ENCODE assay signal across 26 cellular contexts in the genomic region with DNA sequence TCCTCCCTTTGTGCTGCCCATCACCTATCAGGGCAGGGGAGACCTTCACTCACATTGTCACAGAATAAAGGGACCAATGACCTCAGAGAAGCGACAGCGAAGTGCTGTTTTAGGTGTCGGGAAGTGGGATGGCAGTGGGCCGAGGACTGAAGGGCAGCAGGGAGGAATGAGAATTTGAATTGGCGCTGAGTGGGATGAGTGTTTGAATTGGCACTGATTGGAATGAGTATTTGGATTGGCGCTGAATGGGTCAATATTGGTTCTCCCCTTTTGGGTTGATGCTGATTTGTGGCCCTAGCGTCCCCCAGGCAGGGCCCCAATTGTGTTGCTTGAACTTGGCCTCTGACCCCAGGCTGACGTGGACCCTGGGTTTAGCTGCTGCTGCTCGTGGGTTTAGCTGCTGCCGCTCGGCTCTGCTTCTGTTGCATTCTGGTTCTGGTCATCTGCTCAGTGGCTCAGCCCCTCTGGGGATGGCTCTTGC. TPM values are rescaled to one million over a fixed set of nuclear protein-coding genes. Genes with fewer than 3 reads are reported as not detected.
A peak's percentile ranks its signal among the peaks of the same experiment; 100 is the strongest.
DNase-seq lines count a peak whose midpoint lies in the region; ATAC-seq and TF ChIP-seq lines count a peak whose summit lies in the region.
"Had no signal": no experiment of that assay in that cellular context is flagged by ENCODE, and none has a peak within 500 bp of the region (broad histone marks: within the 10 kb centered on the region; RNA-seq: fewer than 3 reads in every experiment).

No MANE protein-coding gene starts in this region.

- WGBS in upper lobe of left lung, 2 donors = 68 to 89% methylated on average over 11 of the region's 11 CpGs

- H3K4me3 ChIP-seq in mucosa of rectum (ENCODE audit: low read length in 2 of 2) (no peak overlapping the region), upper lobe of left lung (no peak overlapping the region)
- H3K4me3 ChIP-seq: adrenal gland, breast epithelium, colonic mucosa, esophagus squamous epithelium, GM12878, hepatocyte, left ventricle myocardium inferior, psoas muscle, uterus had no signal

- no peak for TF ChIP-seq POLR2A in upper lobe of left lung (IDR thresholded peaks at IDR 0.05)

- H3K27ac Mint-ChIP-seq in activated B cell treated with CpG ODN at 0.5 μM for 24 hours = peak overlapping the region; percentile 32
- no peak overlapping the region for H3K27ac Mint-ChIP-seq in activated CD8-positive, alpha-beta T cell treated with anti-CD3 and anti-CD28 coated beads, Interleukin-2, amount 10 ng/mL, durations not matched to agents 7 days and 5 days
- H3K27ac Mint-ChIP-seq: T-helper 2 cell treated with Interferon-gamma antibody and Interleukin-4, amounts not matched to agents 5 μg/mL and 100 μg/mL, for 36 hours had no signal

- peak in 1 of 4 donors; percentile 55 for TF ChIP-seq EP300 in upper lobe of left lung (IDR thresholded peaks at IDR 0.05)

- peaks cover 59% of the 10 kb centered on the region for H3K4me1 Mint-ChIP-seq in activated B cell treated with CpG ODN at 0.5 μM for 24 hours
- peaks cover 33% of the 10 kb centered on the region for H3K4me1 Mint-ChIP-seq in activated CD8-positive, alpha-beta T cell treated with anti-CD3 and anti-CD28 coated beads, Interleukin-2, amount 10 ng/mL, durations not matched to agents 7 days and 5 days (ENCODE audit: low read depth)

- H3K27ac ChIP-seq in mucosa of rectum (ENCODE audit: low read depth in 2 of 2, low read length in 2 of 2) (peak overlapping the region; percentile 85 to 86), upper lobe of left lung (peak overlapping the region; percentile 43 to 69 (median 64))
- H3K27ac ChIP-seq: adrenal gland, breast epithelium, left ventricle myocardium inferior, psoas muscle, uterus had no signal

- H3K9me3 ChIP-seq in mucosa of rectum (ENCODE audit: control insufficient read depth in 2 of 2, low read length in 2 of 2) (no peaks in the 10 kb centered on the region), upper lobe of left lung (no peaks in the 10 kb centered on the region)
- H3K9me3 ChIP-seq: adrenal gland, breast epithelium, colonic mucosa, esophagus squamous epithelium, left ventricle myocardium inferior, psoas muscle, uterus had no signal

- H3K4me3 Mint-ChIP-seq in activated B cell treated with CpG ODN at 0.5 μM for 24 hours = no peak overlapping the region
- H3K4me3 Mint-ChIP-seq in activated CD8-positive, alpha-beta T cell treated with anti-CD3 and anti-CD28 coated beads, Interleukin-2, amount 10 ng/mL, durations not matched to agents 7 days and 5 days = no peak overlapping the region
- H3K4me3 Mint-ChIP-seq: T-helper 2 cell treated with Interferon-gamma antibody and Interleukin-4, amounts not matched to agents 5 μg/mL and 100 μg/mL, for 36 hours had no signal

- H3K4me1 ChIP-seq in mucosa of rectum (ENCODE audit: control insufficient read depth in 2 of 2, insufficient read depth in 2 of 2, low read length in 2 of 2) (peaks cover 45 to 61% of the 10 kb centered on the region in 2 donors), upper lobe of left lung (peaks cover 28 to 65% (median 52%) of the 10 kb centered on the region in 4 donors)
- H3K4me1 ChIP-seq: uterus had no signal

- H3K9me3 Mint-ChIP-seq in activated B cell treated with CpG ODN at 0.5 μM for 24 hours = no peaks in the 10 kb centered on the region
- no peaks in the 10 kb centered on the region for H3K9me3 Mint-ChIP-seq in activated CD8-positive, alpha-beta T cell treated with anti-CD3 and anti-CD28 coated beads, Interleukin-2, amount 10 ng/mL, durations not matched to agents 7 days and 5 days (ENCODE audit: insufficient read depth)
- H3K9me3 Mint-ChIP-seq: T-helper 2 cell treated with Interferon-gamma antibody and Interleukin-4, amounts not matched to agents 5 μg/mL and 100 μg/mL, for 36 hours had no signal

- intact Hi-C loops in Right ventricle myocardium superior (cut with DNase I) (no loop called here), left cardiac atrium (cut with DNase I) (no loop called here), activated B cell treated with CpG ODN at 0.5 μM for 24 hours (cut with micrococcal nuclease) (no loop called here)

- TF ChIP-seq CTCF in activated B cell treated with CpG ODN at 0.5 μM for 24 hours (IDR thresholded peaks at IDR 0.05) = no peak
- no peak for TF ChIP-seq CTCF in upper lobe of left lung (IDR thresholded peaks at IDR 0.05)

- no peaks in the 10 kb centered on the region for H3K27me3 Mint-ChIP-seq in activated B cell treated with CpG ODN at 0.5 μM for 24 hours
- peaks cover 10% of the 10 kb centered on the region for H3K27me3 Mint-ChIP-seq in activated CD8-positive, alpha-beta T cell treated with anti-CD3 and anti-CD28 coated beads, Interleukin-2, amount 10 ng/mL, durations not matched to agents 7 days and 5 days (ENCODE audit: low read depth)

- DNase-seq in Right ventricle myocardium superior (peak; percentile 26), left cardiac atrium (no peak), activated B cell treated with CpG ODN at 0.5 μM for 24 hours (no peak), upper lobe of left lung (no peak), NCI-H1436 (lab: John Stamatoyannopoulos, UW) (no peak)
- DNase-seq in activated CD8-positive, alpha-beta T cell treated with anti-CD3 and anti-CD28 coated beads, Interleukin-2, amount 10 ng/mL, durations not matched to agents 7 days and 5 days = no peak
- DNase-seq: activated CD4-positive, alpha-beta T cell treated with anti-CD3 and anti-CD28 coated beads, Interleukin-2, amount 50 U/mL, for 4 hours; activated CD4-positive, CD25-positive, alpha-beta regulatory T cell; activated CD8-positive, alpha-beta memory T cell treated with anti-CD3 and anti-CD28 coated beads, Interleukin-2, amount 50 U/mL, for 48 hours; adrenal gland; esophagus squamous epithelium; left ventricle myocardium inferior; NCI-H1694 treated with DMSO at 0.1 percent for 48 hours; psoas muscle; stimulated activated CD8-positive, alpha-beta memory T cell treated with anti-CD3 and anti-CD28 coated beads, Interleukin-4, amount 100 ng/mL, for 48 hours; uterus had no signal

- CTCF ChIA-PET in activated B cell treated with CpG ODN at 0.5 μM for 24 hours (lab: Charles Lee) = no interaction called here
- CTCF ChIA-PET in activated CD8-positive, alpha-beta T cell treated with anti-CD3 and anti-CD28 coated beads, Interleukin-2, amount 10 ng/mL, durations not matched to agents 7 days and 5 days (lab: Charles Lee) = interaction anchor here (1.5 kb wide), 1 partner anchor 49 kb away, joined by 4 read pairs; no protein-coding TSS in a partner anchor

- H3K36me3 Mint-ChIP-seq in activated B cell treated with CpG ODN at 0.5 μM for 24 hours (ENCODE audit: low read depth) = no peaks in the 10 kb centered on the region
- no peaks in the 10 kb centered on the region for H3K36me3 Mint-ChIP-seq in activated CD8-positive, alpha-beta T cell treated with anti-CD3 and anti-CD28 coated beads, Interleukin-2, amount 10 ng/mL, durations not matched to agents 7 days and 5 days (ENCODE audit: low read depth)

- ATAC-seq in Right ventricle myocardium superior (ENCODE audit: poor library complexity) = no peak
- no peak for ATAC-seq in left cardiac atrium
- no peak for ATAC-seq in activated B cell treated with CpG ODN at 0.5 μM for 24 hours (ENCODE audit: low read depth)
- no peak for ATAC-seq in upper lobe of left lung (ENCODE audit: low FRiP score in 2 of 2)
- no peak for ATAC-seq in GM21390 (IDR thresholded peaks at IDR 0.05; ENCODE audit: unreplicated experiment)
- ATAC-seq in activated CD8-positive, alpha-beta T cell treated with anti-CD3 and anti-CD28 coated beads, Interleukin-2, amount 10 ng/mL, durations not matched to agents 7 days and 5 days = no peak
- ATAC-seq: GM12878, psoas muscle, SK-N-SH treated with all-trans-retinoic acid at 6 μM for 48 hours had no signal

- H3K36me3 ChIP-seq in mucosa of rectum (ENCODE audit: control insufficient read depth in 2 of 2, insufficient read depth in 2 of 2, low read length in 2 of 2) (no peaks in the 10 kb centered on the region), upper lobe of left lung (no peaks in the 10 kb centered on the region)
- H3K36me3 ChIP-seq: adrenal gland, breast epithelium, colonic mucosa, esophagus squamous epithelium, left ventricle myocardium inferior, uterus had no signal

- H3K27me3 ChIP-seq in mucosa of rectum (ENCODE audit: control insufficient read depth in 2 of 2, insufficient read depth in 2 of 2, low read length in 2 of 2) = no peaks in the 10 kb centered on the region
- no peaks in the 10 kb centered on the region for H3K27me3 ChIP-seq in upper lobe of left lung
- H3K27me3 ChIP-seq: adrenal gland, breast epithelium, colonic mucosa, esophagus squamous epithelium, hepatocyte, uterus had no signal

- no peak overlapping the region for H3K9ac ChIP-seq in mucosa of rectum (ENCODE audit: low read depth in 1 of 2, low read length in 2 of 2)

- POLR2A ChIA-PET in activated B cell treated with CpG ODN at 0.5 μM for 24 hours (lab: Charles Lee) = interaction anchor here (0.5 kb wide), 1 partner anchor 60 kb away, joined by 5 read pairs; no protein-coding TSS in a partner anchor
- POLR2A ChIA-PET in activated CD8-positive, alpha-beta T cell treated with anti-CD3 and anti-CD28 coated beads, Interleukin-2, amount 10 ng/mL, durations not matched to agents 7 days and 5 days (lab: Charles Lee) = no interaction called here

RNA-seq across cellular contexts. Expression of a gene that starts 12.4 kb away (rescaled TPM):
- total RNA-seq in Right ventricle myocardium superior = 0.05 TPM
- total RNA-seq in left cardiac atrium = not detected
- 0.04 TPM in 1 of 2 replicates, not detected in the other for total RNA-seq in activated B cell treated with CpG ODN at 0.5 μM for 24 hours
- total RNA-seq in upper lobe of left lung = 1 to 10 TPM in 2 of 6 donors, under 1 TPM in 3, not detected in 1; 0.07 to 6.3 (median 0.59) TPM
- total RNA-seq in activated CD8-positive, alpha-beta T cell treated with anti-CD3 and anti-CD28 coated beads, Interleukin-2, amount 10 ng/mL, durations not matched to agents 7 days and 5 days = not detected
- total RNA-seq: A673, breast epithelium, esophagus squamous epithelium, frontal cortex, psoas muscle, uterus had no signal

RNA-seq across cellular contexts. Expression of a gene that starts 48.5 kb away (rescaled TPM):
- 5.5 TPM for total RNA-seq in Right ventricle myocardium superior
- total RNA-seq in left cardiac atrium = 10 to 100 TPM in 1 of 2 donors, 1 to 10 TPM in 1; 5.7 to 14.7 TPM
- total RNA-seq in activated B cell treated with CpG ODN at 0.5 μM for 24 hours = 24.2 and 25.4 TPM in 2 replicates
- total RNA-seq in upper lobe of left lung = 10 to 100 TPM; 12.4 to 28.3 (median 16.7) TPM
- 10 to 100 TPM; 19.5 to 23.6 TPM for total RNA-seq in activated CD8-positive, alpha-beta T cell treated with anti-CD3 and anti-CD28 coated beads, Interleukin-2, amount 10 ng/mL, durations not matched to agents 7 days and 5 days
